Comparison of ENCODE assay signal across 20 cellular contexts in the genomic region with DNA sequence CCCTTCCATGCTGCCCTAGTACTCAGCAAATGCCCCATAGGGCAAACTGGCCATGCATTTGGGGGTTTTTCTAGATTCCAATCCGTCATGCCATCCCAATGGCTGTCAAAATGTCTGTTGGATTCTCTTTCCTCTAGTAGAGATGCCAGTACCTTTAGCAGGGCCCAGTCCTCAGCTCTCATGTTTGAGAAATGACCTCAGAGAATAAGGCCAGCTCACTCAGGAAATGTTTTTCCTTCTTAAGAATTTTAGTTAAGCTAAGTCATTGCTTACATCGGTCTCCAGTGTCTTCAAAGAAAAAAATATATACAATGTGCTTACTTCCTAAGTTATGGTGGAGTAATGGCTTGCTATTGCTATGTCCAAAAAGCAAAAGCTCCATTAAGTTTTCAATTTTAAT. TPM values are rescaled to one million over a fixed set of nuclear protein-coding genes. Genes with fewer than 3 reads are reported as not detected.
DNase-seq lines count a peak whose midpoint lies in the region; ATAC-seq, FAIRE-seq and TF ChIP-seq lines count a peak whose summit lies in the region.
"Had no signal": no experiment of that assay in that cellular context is flagged by ENCODE, and none has a peak within 500 bp of the region (broad histone marks: within the 10 kb centered on the region; RNA-seq: fewer than 3 reads in every experiment).

No MANE protein-coding gene starts in this region.

- H3K4me3 Mint-ChIP-seq in glutamatergic neuron (ENCODE audit: unreplicated experiment) = no peak overlapping the region

- no peaks in the 10 kb centered on the region for H3K9me1 ChIP-seq in endothelial cell of umbilical vein (replicated peaks; ENCODE audit: control insufficient read depth, extremely low read depth, insufficient read depth, low read length)

- H3K9me3 Mint-ChIP-seq in glutamatergic neuron (ENCODE audit: unreplicated experiment) = no peaks in the 10 kb centered on the region

- H3K27ac Mint-ChIP-seq in glutamatergic neuron (ENCODE audit: unreplicated experiment) = no peak overlapping the region

- no peaks in the 10 kb centered on the region for H4K20me1 ChIP-seq in endothelial cell of umbilical vein (replicated peaks; ENCODE audit: control insufficient read depth, extremely low read depth, insufficient read depth, low read length)

- H3K27ac ChIP-seq in endothelial cell of umbilical vein (ENCODE audit: insufficient read depth, low read depth, low read length) = no peak overlapping the region
- H3K27ac ChIP-seq: KMS-11, SJCRH30 had no signal

- no peak for TF ChIP-seq POLR2A in endothelial cell of umbilical vein (IDR thresholded peaks at IDR 0.05; ENCODE audit: low read depth, low read length)

- no peaks in the 10 kb centered on the region for H3K9me3 ChIP-seq in endothelial cell of umbilical vein (replicated peaks; ENCODE audit: control insufficient read depth, insufficient read depth, low read length)
- H3K9me3 ChIP-seq: SJCRH30 had no signal

- H3K36me3 Mint-ChIP-seq in glutamatergic neuron (ENCODE audit: unreplicated experiment) = no peaks in the 10 kb centered on the region

- TF ChIP-seq CTCF in endothelial cell of umbilical vein (IDR thresholded peaks at IDR 0.05; ENCODE audit: extremely low read depth in 1 of 2, insufficient read depth in 1 of 2, low read depth in 1 of 2, low read length in 2 of 2) = no peak
- no peak for TF ChIP-seq CTCF in glutamatergic neuron (IDR thresholded peaks at IDR 0.05; ENCODE audit: partially characterized antibody, unreplicated experiment)

- H2AFZ ChIP-seq in endothelial cell of umbilical vein (ENCODE audit: low read depth, low read length) = no peak overlapping the region

- H3K36me3 ChIP-seq in endothelial cell of umbilical vein (ENCODE audit: control insufficient read depth in 2 of 2, extremely low read depth in 1 of 2, insufficient read depth in 2 of 2, low read length in 2 of 2) = no peaks in the 10 kb centered on the region
- H3K36me3 ChIP-seq: SJCRH30 had no signal

- intact Hi-C loops in endothelial cell of umbilical vein (cut with micrococcal nuclease) = no loop called here

- FAIRE-seq in endothelial cell of umbilical vein (lab: Jason Lieb, UNC) = no peak
- FAIRE-seq: GM12892 had no signal

- no peak overlapping the region for H3K9ac ChIP-seq in endothelial cell of umbilical vein (replicated peaks; ENCODE audit: extremely low read depth, insufficient read depth, low read length)
- H3K9ac ChIP-seq: KMS-11 had no signal

- dilution Hi-C loops in endothelial cell of umbilical vein (cut with MboI; ENCODE audit: extremely low pct_ligation_motif_present, low sequenced_read_pairs) = no loop called here

- H3K4me1 ChIP-seq in endothelial cell of umbilical vein (ENCODE audit: control insufficient read depth, extremely low read depth, insufficient read depth, low read length) = peaks cover 2% of the 10 kb centered on the region
- H3K4me1 ChIP-seq: SJCRH30 had no signal

- POLR2A ChIA-PET in endothelial cell of umbilical vein (lab: Charles Lee) = no interaction called here

- H3K79me2 ChIP-seq in endothelial cell of umbilical vein (ENCODE audit: control insufficient read depth, insufficient read depth, low read length) = no peaks in the 10 kb centered on the region

- peaks cover 8 to 12% of the 10 kb centered on the region in 2 experiments for H3K27me3 ChIP-seq in endothelial cell of umbilical vein (ENCODE audit: control insufficient read depth in 2 of 2, insufficient read depth in 2 of 2, low read length in 2 of 2)
- H3K27me3 ChIP-seq: SJCRH30 had no signal

- H3K4me1 Mint-ChIP-seq in glutamatergic neuron (ENCODE audit: low read depth, unreplicated experiment) = no peaks in the 10 kb centered on the region

- no TSS peak for BruUV-seq in endothelial cell of umbilical vein (replicated peaks; lab: Mats Ljungman, UMichigan)

- no peak for ATAC-seq in GM19467 (IDR thresholded peaks at IDR 0.05; ENCODE audit: unreplicated experiment)
- no peak for ATAC-seq in HG02981 (IDR thresholded peaks at IDR 0.05; ENCODE audit: unreplicated experiment)
- no peak for ATAC-seq in HG03469 (IDR thresholded peaks at IDR 0.05; ENCODE audit: unreplicated experiment)

- peak; percentile 48 for DNase-seq in ELR (ENCODE audit: low read depth)
- peak; percentile 11 for DNase-seq in RKO (ENCODE audit: low spot score)
- DNase-seq in endothelial cell of umbilical vein (ENCODE audit: low read depth, low spot score) = peak; percentile 18
- DNase-seq in pulmonary artery endothelial cell (ENCODE audit: low read depth, low spot score) = peak; percentile 19
- DNase-seq in glutamatergic neuron = no peak
- DNase-seq: C1 segment of cervical spinal cord; DMS79 treated with DMSO at 0.1 percent for 48 hours; GOT3; NCI-H1048; NCI-H1436 treated with DMSO at 0.1 percent for 48 hours; NCI-H2227 treated with DMSO at 0.1 percent for 48 hours; NCI-H69; NK-92 treated with Interleukin-12 subunit alpha and Interleukin-12 subunit beta, amount 100 ng/mL, for 24 hours; SJCRH30 had no signal

- no peak overlapping the region for H3K4me2 ChIP-seq in endothelial cell of umbilical vein (ENCODE audit: insufficient read depth, low read length)
- H3K4me2 ChIP-seq: KMS-11 had no signal

- CTCF ChIA-PET in endothelial cell of umbilical vein (lab: Charles Lee) = interaction anchor here (1.0 to 3.1 kb wide), 2 partner anchors 15 to 299 kb away, joined by 3 to 12 read pairs; no protein-coding TSS in a partner anchor

- peaks cover 2% of the 10 kb centered on the region for H3K27me3 Mint-ChIP-seq in glutamatergic neuron (ENCODE audit: unreplicated experiment)

- H3K4me3 ChIP-seq in endothelial cell of umbilical vein (replicated peaks in 1 of 3; ENCODE audit: insufficient read depth in 1 of 3, low read depth in 1 of 3, low read length in 3 of 3) = no peak overlapping the region
- H3K4me3 ChIP-seq: SJCRH30 had no signal

TF ChIP-seq in endothelial cell of umbilical vein, 7 proteins besides CTCF, POLR2A, EP300 and RAD21:
- TF ChIP-seq GATA2 (IDR thresholded peaks at IDR 0.05; ENCODE audit: insufficient read depth, insufficient read length, low read depth, low read length) (no peak), FOS (IDR thresholded peaks at IDR 0.05; ENCODE audit: borderline replicate concordance, insufficient read depth, low read length) (no peak), MYC (IDR thresholded peaks at IDR 0.05; ENCODE audit: low read depth, low read length) (no peak), EZH2 (IDR thresholded peaks at IDR 0.05; ENCODE audit: borderline replicate concordance, low read depth, low read length, severe bottlenecking) (no peak), POLR2AphosphoS5 (IDR thresholded peaks at IDR 0.05; ENCODE audit: insufficient read depth, low read depth, low read length) (no peak), JUN (IDR thresholded peaks at IDR 0.05; ENCODE audit: borderline replicate concordance, insufficient read depth, insufficient read length, low read depth) (no peak)
- TF ChIP-seq, protein P1, sequence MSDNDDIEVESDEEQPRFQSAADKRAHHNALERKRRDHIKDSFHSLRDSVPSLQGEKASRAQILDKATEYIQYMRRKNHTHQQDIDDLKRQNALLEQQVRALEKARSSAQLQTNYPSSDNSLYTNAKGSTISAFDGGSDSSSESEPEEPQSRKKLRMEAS (IDR thresholded peaks at IDR 0.05; ENCODE audit: insufficient read depth, insufficient read length) = no peak

RNA-seq across cellular contexts. Expression of a gene that starts 14.1 kb away (rescaled TPM):
- total RNA-seq in endothelial cell of umbilical vein (32.3 and 34.7 TPM in 2 replicates), pulmonary artery endothelial cell (28.2 and 42.8 TPM in 2 replicates), glutamatergic neuron (ENCODE audit: unreplicated experiment) (30.4 TPM)
- 23.0 and 28.0 TPM in 2 replicates for polyA plus RNA-seq in endothelial cell of umbilical vein
- 32.3 and 34.3 TPM in 2 replicates for polyA plus RNA-seq in endothelial cell of umbilical vein (2011; cell fraction: cytosol; rRNA removed)
- 30.4 and 31.7 TPM in 2 replicates for polyA plus RNA-seq in endothelial cell of umbilical vein (2011; cell fraction: nucleus; rRNA removed)
- 27.8 and 34.4 TPM in 2 replicates for polyA plus RNA-seq in endothelial cell of umbilical vein (2012)
- polyA minus RNA-seq in endothelial cell of umbilical vein = 17.7 and 22.7 TPM in 2 replicates
- 2.2 TPM for polyA minus RNA-seq in endothelial cell of umbilical vein (2011; cell fraction: cytosol; rRNA and poly(A)+ RNA removed)
- 11.3 and 14.6 TPM in 2 replicates for polyA minus RNA-seq in endothelial cell of umbilical vein (2011; cell fraction: nucleus; rRNA and poly(A)+ RNA removed)
- total RNA-seq: OCI-LY7 had no signal
